ENCODE assay signal across 2 cellular contexts in the genomic region with DNA sequence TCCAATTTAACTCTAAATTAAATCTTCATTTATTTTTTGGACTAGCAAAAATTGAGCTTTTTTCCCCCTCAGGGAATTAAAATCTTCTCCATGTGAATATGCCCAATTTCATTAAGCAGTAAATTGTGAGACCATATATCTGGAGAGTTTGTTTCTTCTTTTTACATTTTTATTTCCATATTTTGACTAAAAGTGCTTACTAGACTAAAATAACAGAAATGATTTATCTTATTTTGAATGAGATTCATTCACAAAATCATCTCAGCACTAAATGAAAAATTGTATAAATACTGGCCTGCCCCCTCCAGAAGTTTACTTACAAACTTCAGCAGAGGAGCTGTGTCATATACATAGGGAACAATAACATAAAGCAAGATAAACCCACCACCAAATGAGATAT.
A peak's percentile ranks its signal among the peaks of the same experiment; 100 is the strongest.
TF ChIP-seq lines count a peak whose summit lies in the region.

No MANE protein-coding gene starts in this region.

TF ChIP-seq in IMR-90, 13 proteins besides CTCF, POLR2A, EP300 and RAD21:
- TF ChIP-seq MAFK (IDR thresholded peaks at IDR 0.05; ENCODE audit: low read depth, low read length) = peak; percentile 81
- TF ChIP-seq, protein P1, sequence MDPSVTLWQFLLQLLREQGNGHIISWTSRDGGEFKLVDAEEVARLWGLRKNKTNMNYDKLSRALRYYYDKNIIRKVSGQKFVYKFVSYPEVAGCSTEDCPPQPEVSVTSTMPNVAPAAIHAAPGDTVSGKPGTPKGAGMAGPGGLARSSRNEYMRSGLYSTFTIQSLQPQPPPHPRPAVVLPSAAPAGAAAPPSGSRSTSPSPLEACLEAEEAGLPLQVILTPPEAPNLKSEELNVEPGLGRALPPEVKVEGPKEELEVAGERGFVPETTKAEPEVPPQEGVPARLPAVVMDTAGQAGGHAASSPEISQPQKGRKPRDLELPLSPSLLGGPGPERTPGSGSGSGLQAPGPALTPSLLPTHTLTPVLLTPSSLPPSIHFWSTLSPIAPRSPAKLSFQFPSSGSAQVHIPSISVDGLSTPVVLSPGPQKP (IDR thresholded peaks at IDR 0.05; ENCODE audit: borderline replicate concordance, low read depth, low read length) = no peak

TF ChIP-seq in WTC11, 78 proteins besides CTCF, POLR2A, EP300 and RAD21 (continued from another document):
- no peak for TF ChIP-seq FOXJ3 (CRISPR knock-in tag; IDR thresholded peaks at IDR 0.05; ENCODE audit: borderline replicate concordance)
- TF ChIP-seq, protein P2, sequence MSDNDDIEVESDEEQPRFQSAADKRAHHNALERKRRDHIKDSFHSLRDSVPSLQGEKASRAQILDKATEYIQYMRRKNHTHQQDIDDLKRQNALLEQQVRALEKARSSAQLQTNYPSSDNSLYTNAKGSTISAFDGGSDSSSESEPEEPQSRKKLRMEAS (CRISPR knock-in tag; IDR thresholded peaks at IDR 0.05) = no peak
- no peak for TF ChIP-seq SP1 (CRISPR knock-in tag; conservative IDR thresholded peaks at IDR 0.05)
- TF ChIP-seq, protein P3, sequence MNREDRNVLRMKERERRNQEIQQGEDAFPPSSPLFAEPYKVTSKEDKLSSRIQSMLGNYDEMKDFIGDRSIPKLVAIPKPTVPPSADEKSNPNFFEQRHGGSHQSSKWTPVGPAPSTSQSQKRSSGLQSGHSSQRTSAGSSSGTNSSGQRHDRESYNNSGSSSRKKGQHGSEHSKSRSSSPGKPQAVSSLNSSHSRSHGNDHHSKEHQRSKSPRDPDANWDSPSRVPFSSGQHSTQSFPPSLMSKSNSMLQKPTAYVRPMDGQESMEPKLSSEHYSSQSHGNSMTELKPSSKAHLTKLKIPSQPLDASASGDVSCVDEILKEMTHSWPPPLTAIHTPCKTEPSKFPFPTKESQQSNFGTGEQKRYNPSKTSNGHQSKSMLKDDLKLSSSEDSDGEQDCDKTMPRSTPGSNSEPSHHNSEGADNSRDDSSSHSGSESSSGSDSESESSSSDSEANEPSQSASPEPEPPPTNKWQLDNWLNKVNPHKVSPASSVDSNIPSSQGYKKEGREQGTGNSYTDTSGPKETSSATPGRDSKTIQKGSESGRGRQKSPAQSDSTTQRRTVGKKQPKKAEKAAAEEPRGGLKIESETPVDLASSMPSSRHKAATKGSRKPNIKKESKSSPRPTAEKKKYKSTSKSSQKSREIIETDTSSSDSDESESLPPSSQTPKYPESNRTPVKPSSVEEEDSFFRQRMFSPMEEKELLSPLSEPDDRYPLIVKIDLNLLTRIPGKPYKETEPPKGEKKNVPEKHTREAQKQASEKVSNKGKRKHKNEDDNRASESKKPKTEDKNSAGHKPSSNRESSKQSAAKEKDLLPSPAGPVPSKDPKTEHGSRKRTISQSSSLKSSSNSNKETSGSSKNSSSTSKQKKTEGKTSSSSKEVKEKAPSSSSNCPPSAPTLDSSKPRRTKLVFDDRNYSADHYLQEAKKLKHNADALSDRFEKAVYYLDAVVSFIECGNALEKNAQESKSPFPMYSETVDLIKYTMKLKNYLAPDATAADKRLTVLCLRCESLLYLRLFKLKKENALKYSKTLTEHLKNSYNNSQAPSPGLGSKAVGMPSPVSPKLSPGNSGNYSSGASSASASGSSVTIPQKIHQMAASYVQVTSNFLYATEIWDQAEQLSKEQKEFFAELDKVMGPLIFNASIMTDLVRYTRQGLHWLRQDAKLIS (CRISPR knock-in tag; IDR thresholded peaks at IDR 0.05; ENCODE audit: borderline replicate concordance) = no peak
- TF ChIP-seq, protein P4, sequence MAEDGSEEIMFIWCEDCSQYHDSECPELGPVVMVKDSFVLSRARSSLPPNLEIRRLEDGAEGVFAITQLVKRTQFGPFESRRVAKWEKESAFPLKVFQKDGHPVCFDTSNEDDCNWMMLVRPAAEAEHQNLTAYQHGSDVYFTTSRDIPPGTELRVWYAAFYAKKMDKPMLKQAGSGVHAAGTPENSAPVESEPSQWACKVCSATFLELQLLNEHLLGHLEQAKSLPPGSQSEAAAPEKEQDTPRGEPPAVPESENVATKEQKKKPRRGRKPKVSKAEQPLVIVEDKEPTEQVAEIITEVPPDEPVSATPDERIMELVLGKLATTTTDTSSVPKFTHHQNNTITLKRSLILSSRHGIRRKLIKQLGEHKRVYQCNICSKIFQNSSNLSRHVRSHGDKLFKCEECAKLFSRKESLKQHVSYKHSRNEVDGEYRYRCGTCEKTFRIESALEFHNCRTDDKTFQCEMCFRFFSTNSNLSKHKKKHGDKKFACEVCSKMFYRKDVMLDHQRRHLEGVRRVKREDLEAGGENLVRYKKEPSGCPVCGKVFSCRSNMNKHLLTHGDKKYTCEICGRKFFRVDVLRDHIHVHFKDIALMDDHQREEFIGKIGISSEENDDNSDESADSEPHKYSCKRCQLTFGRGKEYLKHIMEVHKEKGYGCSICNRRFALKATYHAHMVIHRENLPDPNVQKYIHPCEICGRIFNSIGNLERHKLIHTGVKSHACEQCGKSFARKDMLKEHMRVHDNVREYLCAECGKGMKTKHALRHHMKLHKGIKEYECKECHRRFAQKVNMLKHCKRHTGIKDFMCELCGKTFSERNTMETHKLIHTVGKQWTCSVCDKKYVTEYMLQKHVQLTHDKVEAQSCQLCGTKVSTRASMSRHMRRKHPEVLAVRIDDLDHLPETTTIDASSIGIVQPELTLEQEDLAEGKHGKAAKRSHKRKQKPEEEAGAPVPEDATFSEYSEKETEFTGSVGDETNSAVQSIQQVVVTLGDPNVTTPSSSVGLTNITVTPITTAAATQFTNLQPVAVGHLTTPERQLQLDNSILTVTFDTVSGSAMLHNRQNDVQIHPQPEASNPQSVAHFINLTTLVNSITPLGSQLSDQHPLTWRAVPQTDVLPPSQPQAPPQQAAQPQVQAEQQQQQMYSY (CRISPR knock-in tag; IDR thresholded peaks at IDR 0.05) = no peak
- TF ChIP-seq, protein P5, sequence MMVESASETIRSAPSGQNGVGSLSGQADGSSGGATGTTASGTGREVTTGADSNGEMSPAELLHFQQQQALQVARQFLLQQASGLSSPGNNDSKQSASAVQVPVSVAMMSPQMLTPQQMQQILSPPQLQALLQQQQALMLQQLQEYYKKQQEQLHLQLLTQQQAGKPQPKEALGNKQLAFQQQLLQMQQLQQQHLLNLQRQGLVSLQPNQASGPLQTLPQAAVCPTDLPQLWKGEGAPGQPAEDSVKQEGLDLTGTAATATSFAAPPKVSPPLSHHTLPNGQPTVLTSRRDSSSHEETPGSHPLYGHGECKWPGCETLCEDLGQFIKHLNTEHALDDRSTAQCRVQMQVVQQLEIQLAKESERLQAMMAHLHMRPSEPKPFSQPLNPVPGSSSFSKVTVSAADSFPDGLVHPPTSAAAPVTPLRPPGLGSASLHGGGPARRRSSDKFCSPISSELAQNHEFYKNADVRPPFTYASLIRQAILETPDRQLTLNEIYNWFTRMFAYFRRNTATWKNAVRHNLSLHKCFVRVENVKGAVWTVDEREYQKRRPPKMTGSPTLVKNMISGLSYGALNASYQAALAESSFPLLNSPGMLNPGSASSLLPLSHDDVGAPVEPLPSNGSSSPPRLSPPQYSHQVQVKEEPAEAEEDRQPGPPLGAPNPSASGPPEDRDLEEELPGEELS (CRISPR knock-in tag; IDR thresholded peaks at IDR 0.05) = no peak
- TF ChIP-seq NR2C2 (CRISPR knock-in tag; IDR thresholded peaks at IDR 0.05) = no peak
- no peak for TF ChIP-seq OVOL2 (CRISPR knock-in tag; IDR thresholded peaks at IDR 0.05; ENCODE audit: borderline replicate concordance)
- no peak for TF ChIP-seq CREB1 (CRISPR knock-in tag; IDR thresholded peaks at IDR 0.05)
- TF ChIP-seq CBFB (CRISPR knock-in tag; IDR thresholded peaks at IDR 0.05; ENCODE audit: low read depth) = no peak
- no peak for TF ChIP-seq GRHL2 (CRISPR knock-in tag; IDR thresholded peaks at IDR 0.05; ENCODE audit: insufficient replicate concordance, severe bottlenecking)
- TF ChIP-seq, protein P6, sequence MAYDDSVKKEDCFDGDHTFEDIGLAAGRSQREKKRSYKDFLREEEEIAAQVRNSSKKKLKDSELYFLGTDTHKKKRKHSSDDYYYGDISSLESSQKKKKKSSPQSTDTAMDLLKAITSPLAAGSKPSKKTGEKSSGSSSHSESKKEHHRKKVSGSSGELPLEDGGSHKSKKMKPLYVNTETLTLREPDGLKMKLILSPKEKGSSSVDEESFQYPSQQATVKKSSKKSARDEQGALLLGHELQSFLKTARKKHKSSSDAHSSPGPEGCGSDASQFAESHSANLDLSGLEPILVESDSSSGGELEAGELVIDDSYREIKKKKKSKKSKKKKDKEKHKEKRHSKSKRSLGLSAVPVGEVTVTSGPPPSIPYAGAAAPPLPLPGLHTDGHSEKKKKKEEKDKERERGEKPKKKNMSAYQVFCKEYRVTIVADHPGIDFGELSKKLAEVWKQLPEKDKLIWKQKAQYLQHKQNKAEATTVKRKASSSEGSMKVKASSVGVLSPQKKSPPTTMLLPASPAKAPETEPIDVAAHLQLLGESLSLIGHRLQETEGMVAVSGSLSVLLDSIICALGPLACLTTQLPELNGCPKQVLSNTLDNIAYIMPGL (CRISPR knock-in tag; IDR thresholded peaks at IDR 0.05) = no peak
- TF ChIP-seq ZNF423 (CRISPR knock-in tag; IDR thresholded peaks at IDR 0.05) = no peak
- TF ChIP-seq, protein P7, sequence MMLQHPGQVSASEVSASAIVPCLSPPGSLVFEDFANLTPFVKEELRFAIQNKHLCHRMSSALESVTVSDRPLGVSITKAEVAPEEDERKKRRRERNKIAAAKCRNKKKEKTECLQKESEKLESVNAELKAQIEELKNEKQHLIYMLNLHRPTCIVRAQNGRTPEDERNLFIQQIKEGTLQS (CRISPR knock-in tag; conservative IDR thresholded peaks at IDR 0.05) = no peak
